Comparison of ENCODE assay signal across 20 cellular contexts in the genomic region with DNA sequence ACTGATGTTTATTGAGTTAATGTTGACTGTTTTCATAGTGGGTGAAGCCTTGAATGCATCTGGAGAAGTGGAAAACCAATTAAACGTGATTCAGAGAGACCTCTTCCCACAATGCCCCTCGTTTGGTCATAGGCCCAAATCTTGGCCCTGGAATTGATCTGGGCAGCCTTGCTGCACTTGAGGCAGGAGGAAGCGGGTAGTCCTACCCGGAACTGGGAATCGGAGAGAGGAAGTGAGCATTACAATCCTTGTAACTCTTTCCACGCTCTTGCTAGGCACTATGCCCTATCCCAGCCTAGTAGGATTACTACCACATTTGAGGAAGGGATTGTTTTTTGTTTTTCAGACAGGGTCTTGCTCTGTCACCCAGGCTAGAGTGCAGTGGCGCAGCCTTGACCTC. TPM values are rescaled to one million over a fixed set of nuclear protein-coding genes. Genes with fewer than 3 reads are reported as not detected.
"Had no signal": no experiment of that assay in that cellular context is flagged by ENCODE, and none has a peak within 500 bp of the region (broad histone marks: within the 10 kb centered on the region; RNA-seq: fewer than 3 reads in every experiment).

No MANE protein-coding gene starts in this region.

- H3K4me3 Mint-ChIP-seq: activated CD4-positive, alpha-beta memory T cell treated with anti-CD3 and anti-CD28 coated beads, Interleukin-2, amount 10 ng/mL, durations not matched to agents 7 days and 5 days; activated naive CD8-positive, alpha-beta T cell treated with anti-CD3 and anti-CD28 coated beads for 36 hours; endodermal cell; neural progenitor cell; stimulated activated memory B cell treated with anti-CD40 and anti-IgM and Interleukin-4, amounts not matched to agents 10 μg/mL and 1 μg/mL and 100 μg/mL, for 72 hours had no signal

- H3K27ac Mint-ChIP-seq: activated CD4-positive, alpha-beta memory T cell treated with anti-CD3 and anti-CD28 coated beads, Interleukin-2, amount 10 ng/mL, durations not matched to agents 7 days and 5 days; activated naive CD8-positive, alpha-beta T cell treated with anti-CD3 and anti-CD28 coated beads for 36 hours; endodermal cell; neural progenitor cell; stimulated activated memory B cell treated with anti-CD40 and anti-IgM and Interleukin-4, amounts not matched to agents 10 μg/mL and 1 μg/mL and 100 μg/mL, for 72 hours had no signal

- H3K4me2 ChIP-seq: neural progenitor cell had no signal

- H3K4me1 Mint-ChIP-seq: endodermal cell had no signal

- H2AFZ ChIP-seq: neural progenitor cell had no signal

- H3K27me3 ChIP-seq: brain microvascular endothelial cell, left lung, pancreas had no signal

- H3K27me3 Mint-ChIP-seq: activated CD4-positive, alpha-beta memory T cell treated with anti-CD3 and anti-CD28 coated beads, Interleukin-2, amount 10 ng/mL, durations not matched to agents 7 days and 5 days; activated naive CD8-positive, alpha-beta T cell treated with anti-CD3 and anti-CD28 coated beads for 36 hours; stimulated activated memory B cell treated with anti-CD40 and anti-IgM and Interleukin-4, amounts not matched to agents 10 μg/mL and 1 μg/mL and 100 μg/mL, for 72 hours had no signal

- H3K4me3 ChIP-seq: left lung, neural progenitor cell, pancreas, tibial nerve had no signal

- H3K27ac ChIP-seq: brain microvascular endothelial cell, neural progenitor cell, pancreas, tibial nerve had no signal

- ATAC-seq: esophagus mucosa; left lung; pancreas; stimulated activated memory B cell treated with anti-CD40 and anti-IgM and Interleukin-4, amounts not matched to agents 10 μg/mL and 1 μg/mL and 100 μg/mL, for 72 hours had no signal

- H3K36me3 ChIP-seq: neural progenitor cell had no signal

- DNase-seq: activated CD4-positive, alpha-beta memory T cell treated with anti-CD3 and anti-CD28 coated beads, Interleukin-2, amount 10 ng/mL, durations not matched to agents 7 days and 5 days; activated CD4-positive, alpha-beta T cell treated with anti-CD3 and anti-CD28 coated beads for 1 hour; activated gamma-delta T cell; activated naive CD8-positive, alpha-beta T cell treated with anti-CD3 and anti-CD28 coated beads for 36 hours; activated T-cell treated with anti-CD3 and anti-CD28 coated beads, Interleukin-2, amount 50 U/mL, for 48 hours; brain microvascular endothelial cell; cerebellar nuclear complex; endodermal cell; foreskin fibroblast; left lung; mesendoderm; pancreas; small intestine; stimulated activated CD4-positive, alpha-beta T cell treated with anti-CD3 and anti-CD28 coated beads, Interleukin-1b, Interleukin-23, amount 100 ng/mL, for 48 hours; SW 1271; T-helper 9 cell had no signal

- H3K36me3 Mint-ChIP-seq: neural progenitor cell had no signal

- H3K9me3 ChIP-seq: left lung, pancreas, tibial nerve had no signal

- H3K9me3 Mint-ChIP-seq: activated CD4-positive, alpha-beta memory T cell treated with anti-CD3 and anti-CD28 coated beads, Interleukin-2, amount 10 ng/mL, durations not matched to agents 7 days and 5 days; activated naive CD8-positive, alpha-beta T cell treated with anti-CD3 and anti-CD28 coated beads for 36 hours; endodermal cell; neural progenitor cell; stimulated activated memory B cell treated with anti-CD40 and anti-IgM and Interleukin-4, amounts not matched to agents 10 μg/mL and 1 μg/mL and 100 μg/mL, for 72 hours had no signal

RNA-seq across cellular contexts. Expression of gene C19orf33, which starts 19.2 kb away (rescaled TPM):
- total RNA-seq: activated naive CD8-positive, alpha-beta T cell treated with anti-CD3 and anti-CD28 coated beads for 36 hours had no signal
